In genomic region chr7:111744501-111745155, GRCh38 we compare ENCODE assay signal across 1 cellular context.
TF ChIP-seq lines count a peak whose summit lies in the region.

No MANE protein-coding gene starts in this region.

TF ChIP-seq in SK-N-SH treated with all-trans-retinoic acid at 6 μM for 48 hours, 23 proteins besides CTCF, POLR2A, EP300 and RAD21 (continued from another document):
- TF ChIP-seq POU6F1 (CRISPR knock-in tag; IDR thresholded peaks at IDR 0.05; ENCODE audit: borderline replicate concordance, low read depth): no peak
- no peak for TF ChIP-seq OSR1 (CRISPR knock-in tag; IDR thresholded peaks at IDR 0.05)
- TF ChIP-seq ZFP3 (CRISPR knock-in tag; IDR thresholded peaks at IDR 0.05): no peak
- no peak for TF ChIP-seq SNAI2 (CRISPR knock-in tag; IDR thresholded peaks at IDR 0.05)
- no peak for TF ChIP-seq ARNTL (CRISPR knock-in tag; IDR thresholded peaks at IDR 0.05; ENCODE audit: borderline replicate concordance, low read depth)
- TF ChIP-seq ZFP30 (CRISPR knock-in tag; IDR thresholded peaks at IDR 0.05): no peak
- TF ChIP-seq TSHZ2 (CRISPR knock-in tag; IDR thresholded peaks at IDR 0.05): no peak
- TF ChIP-seq GLIS3 (CRISPR knock-in tag; IDR thresholded peaks at IDR 0.05): no peak
- no peak for TF ChIP-seq ESRRG (CRISPR knock-in tag; IDR thresholded peaks at IDR 0.05)
- no peak for TF ChIP-seq ZNF70 (CRISPR knock-in tag; IDR thresholded peaks at IDR 0.05)
- no peak for TF ChIP-seq PPARA (CRISPR knock-in tag; IDR thresholded peaks at IDR 0.05; ENCODE audit: borderline replicate concordance)
- TF ChIP-seq CSRNP3 (CRISPR knock-in tag; IDR thresholded peaks at IDR 0.05): no peak
